ENCODE assay signal across 9 cellular contexts in genomic region chr6:157227202-157228166, GRCh38.
DNase-seq lines count a peak whose midpoint lies in the region; ATAC-seq and TF ChIP-seq lines count a peak whose summit lies in the region.
"Had no signal": no experiment of that assay in that cellular context is flagged by ENCODE, and none has a peak within 500 bp of the region (broad histone marks: within the 10 kb centered on the region; RNA-seq: fewer than 3 reads in every experiment).

No MANE protein-coding gene starts in this region.

- DNase-seq in AG08396 (ENCODE audit: low spot score) (peak; percentile 61), GM12865 (ENCODE audit: low read depth) (no peak), foreskin fibroblast (no peak), cerebellar nuclear complex (lab: John Stamatoyannopoulos, UW) (no peak)
- DNase-seq in stimulated activated CD4-positive, alpha-beta T cell treated with anti-CD3 and anti-CD28 coated beads, Interleukin-2, amount 100 ng/mL, for 24 hours, result no peak
- no peak for DNase-seq in stimulated activated effector memory CD8-positive, alpha-beta T cell treated with anti-CD3 and anti-CD28 coated beads, Interleukin-12 subunit alpha, Interleukin-12 subunit beta, amount 100 ng/mL, for 72 hours (ENCODE audit: low spot score in 2 of 2)
- DNase-seq in natural killer cell treated with Interleukin-12 subunit alpha and Interleukin-12 subunit beta and Interleukin-15 and Interleukin-18, amount 100 ng/mL, for 72 hours (ENCODE audit: low spot score), result no peak

- H3K27ac Mint-ChIP-seq in T-helper 1 cell treated with Interleukin-12 subunit alpha and Interleukin-12 subunit beta and Interleukin-4 antibody, amounts not matched to agents 30 μg/mL and 1 μg/mL, for 36 hours, result peak overlapping the region; percentile 66
- no peak overlapping the region for H3K27ac Mint-ChIP-seq in stimulated activated effector memory CD8-positive, alpha-beta T cell treated with anti-CD3 and anti-CD28 coated beads, Interleukin-12 subunit alpha, Interleukin-12 subunit beta, amount 100 ng/mL, for 72 hours
- no peak overlapping the region for H3K27ac Mint-ChIP-seq in natural killer cell treated with Interleukin-12 subunit alpha and Interleukin-12 subunit beta and Interleukin-15 and Interleukin-18, amount 100 ng/mL, for 72 hours
- H3K27ac Mint-ChIP-seq: memory B cell had no signal

- H3K36me3 Mint-ChIP-seq in T-helper 1 cell treated with Interleukin-12 subunit alpha and Interleukin-12 subunit beta and Interleukin-4 antibody, amounts not matched to agents 30 μg/mL and 1 μg/mL, for 36 hours (ENCODE audit: low read depth), result no peaks in the 10 kb centered on the region
- no peaks in the 10 kb centered on the region for H3K36me3 Mint-ChIP-seq in stimulated activated effector memory CD8-positive, alpha-beta T cell treated with anti-CD3 and anti-CD28 coated beads, Interleukin-12 subunit alpha, Interleukin-12 subunit beta, amount 100 ng/mL, for 72 hours
- H3K36me3 Mint-ChIP-seq in natural killer cell treated with Interleukin-12 subunit alpha and Interleukin-12 subunit beta and Interleukin-15 and Interleukin-18, amount 100 ng/mL, for 72 hours, result no peaks in the 10 kb centered on the region
- H3K36me3 Mint-ChIP-seq: memory B cell had no signal

- peaks cover 4% of the 10 kb centered on the region for H3K27me3 Mint-ChIP-seq in T-helper 1 cell treated with Interleukin-12 subunit alpha and Interleukin-12 subunit beta and Interleukin-4 antibody, amounts not matched to agents 30 μg/mL and 1 μg/mL, for 36 hours (ENCODE audit: low read depth)
- peaks cover 0 to 12% of the 10 kb centered on the region in 2 donors for H3K27me3 Mint-ChIP-seq in natural killer cell treated with Interleukin-12 subunit alpha and Interleukin-12 subunit beta and Interleukin-15 and Interleukin-18, amount 100 ng/mL, for 72 hours

- H3K9me3 Mint-ChIP-seq in T-helper 1 cell treated with Interleukin-12 subunit alpha and Interleukin-12 subunit beta and Interleukin-4 antibody, amounts not matched to agents 30 μg/mL and 1 μg/mL, for 36 hours, result no peaks in the 10 kb centered on the region
- H3K9me3 Mint-ChIP-seq in stimulated activated effector memory CD8-positive, alpha-beta T cell treated with anti-CD3 and anti-CD28 coated beads, Interleukin-12 subunit alpha, Interleukin-12 subunit beta, amount 100 ng/mL, for 72 hours, result no peaks in the 10 kb centered on the region
- no peaks in the 10 kb centered on the region for H3K9me3 Mint-ChIP-seq in natural killer cell treated with Interleukin-12 subunit alpha and Interleukin-12 subunit beta and Interleukin-15 and Interleukin-18, amount 100 ng/mL, for 72 hours
- H3K9me3 Mint-ChIP-seq: memory B cell had no signal

- H3K4me3 ChIP-seq in GM12865 (ENCODE audit: low read depth, low read length), result no peak overlapping the region
- no peak overlapping the region for H3K4me3 ChIP-seq in foreskin fibroblast (ENCODE audit: low read depth in 1 of 2, low read length in 2 of 2)

- H3K4me3 Mint-ChIP-seq in T-helper 1 cell treated with Interleukin-12 subunit alpha and Interleukin-12 subunit beta and Interleukin-4 antibody, amounts not matched to agents 30 μg/mL and 1 μg/mL, for 36 hours, result peak overlapping the region; percentile 45
- no peak overlapping the region for H3K4me3 Mint-ChIP-seq in stimulated activated effector memory CD8-positive, alpha-beta T cell treated with anti-CD3 and anti-CD28 coated beads, Interleukin-12 subunit alpha, Interleukin-12 subunit beta, amount 100 ng/mL, for 72 hours
- no peak overlapping the region for H3K4me3 Mint-ChIP-seq in natural killer cell treated with Interleukin-12 subunit alpha and Interleukin-12 subunit beta and Interleukin-15 and Interleukin-18, amount 100 ng/mL, for 72 hours
- H3K4me3 Mint-ChIP-seq: memory B cell had no signal

- ATAC-seq in stimulated activated effector memory CD8-positive, alpha-beta T cell treated with anti-CD3 and anti-CD28 coated beads, Interleukin-12 subunit alpha, Interleukin-12 subunit beta, amount 100 ng/mL, for 72 hours, result no peak
- ATAC-seq in natural killer cell treated with Interleukin-12 subunit alpha and Interleukin-12 subunit beta and Interleukin-15 and Interleukin-18, amount 100 ng/mL, for 72 hours, result no peak

- TF ChIP-seq CTCF in GM12865 (IDR thresholded peaks at IDR 0.05; ENCODE audit: insufficient read depth, low read depth, low read length, missing control alignments), result peak; percentile 29
- TF ChIP-seq CTCF in foreskin fibroblast (IDR thresholded peaks at IDR 0.05; ENCODE audit: low read depth, low read length), result peak; percentile 33

- H3K4me1 Mint-ChIP-seq in T-helper 1 cell treated with Interleukin-12 subunit alpha and Interleukin-12 subunit beta and Interleukin-4 antibody, amounts not matched to agents 30 μg/mL and 1 μg/mL, for 36 hours (ENCODE audit: low read depth), result peaks cover 29% of the 10 kb centered on the region
- peaks cover 18% of the 10 kb centered on the region for H3K4me1 Mint-ChIP-seq in stimulated activated effector memory CD8-positive, alpha-beta T cell treated with anti-CD3 and anti-CD28 coated beads, Interleukin-12 subunit alpha, Interleukin-12 subunit beta, amount 100 ng/mL, for 72 hours
- peaks cover 2 to 15% of the 10 kb centered on the region in 2 donors for H3K4me1 Mint-ChIP-seq in natural killer cell treated with Interleukin-12 subunit alpha and Interleukin-12 subunit beta and Interleukin-15 and Interleukin-18, amount 100 ng/mL, for 72 hours (ENCODE audit: low read depth in 2 of 2)
